In genomic region chr13:32581177-32581786, GRCh38 we compare ENCODE assay signal across 8 cellular contexts. TPM values are rescaled to one million over a fixed set of nuclear protein-coding genes. Genes with fewer than 3 reads are reported as not detected.
DNase-seq lines count a peak whose midpoint lies in the region; ATAC-seq, FAIRE-seq and TF ChIP-seq lines count a peak whose summit lies in the region.

No MANE protein-coding gene starts in this region.

- no peak overlapping the region for H3K9ac ChIP-seq in HepG2 (ENCODE audit: insufficient read depth, low read depth, low read length)

- peak; percentile 36 to 60 (median 41) for TF ChIP-seq CTCF in ascending aorta (IDR thresholded peaks at IDR 0.05)
- peak; percentile 38 for TF ChIP-seq CTCF in HepG2 (CRISPR knock-in tag; IDR thresholded peaks at IDR 0.05)

- no peak for ATAC-seq in CD4-positive, CD25-positive, alpha-beta regulatory T cell (ENCODE audit: low read depth in 2 of 2)
- no peak for ATAC-seq in HepG2
- no peak for ATAC-seq in HG03565 (IDR thresholded peaks at IDR 0.05; ENCODE audit: unreplicated experiment)
- ATAC-seq in HG02970 (IDR thresholded peaks at IDR 0.05; ENCODE audit: low FRiP score, unreplicated experiment) = no peak
- no peak for ATAC-seq in HG03442 (IDR thresholded peaks at IDR 0.05; ENCODE audit: unreplicated experiment)

- in situ Hi-C loops in KBM-7 (cut with MboI; ENCODE audit: low pct_unique_long_range_greater_than_20kb, low sequenced_read_pairs) = no loop called here
- in situ Hi-C loops in HepG2 (cut with HindIII; ENCODE audit: extremely low pct_ligation_motif_present, low pct_unique_long_range_greater_than_20kb) = loop anchor here (10.0 to 25.0 kb wide), 2 partner anchors 334 to 956 kb away; no protein-coding TSS in a partner anchor

- no peak overlapping the region for H3K4me3 ChIP-seq in CD4-positive, CD25-positive, alpha-beta regulatory T cell (ENCODE audit: low read depth, low read length)
- H3K4me3 ChIP-seq in ascending aorta = no peak overlapping the region
- H3K4me3 ChIP-seq in HepG2 (replicated peaks in 1 of 3; ENCODE audit: insufficient read depth in 1 of 3, low read depth in 2 of 3, low read length in 3 of 3) = no peak overlapping the region

- intact Hi-C loops in ascending aorta (cut with DNase I) = loop anchor here (5.0 to 10.0 kb wide), 2 partner anchors 199 to 644 kb away; no protein-coding TSS in a partner anchor
- intact Hi-C loops in HepG2 (cut with micrococcal nuclease; ENCODE audit: unreplicated experiment) = loop anchor here (1.0 to 5.0 kb wide), 3 partner anchors 114 to 669 kb away; no protein-coding TSS in a partner anchor

- H3K36me3 Mint-ChIP-seq in CD4-positive, CD25-positive, alpha-beta regulatory T cell = peaks cover 5% of the 10 kb centered on the region

- no peak overlapping the region for H3K27ac Mint-ChIP-seq in CD4-positive, CD25-positive, alpha-beta regulatory T cell

- WGBS in HepG2 (ENCODE audit: low lambda C conversion rate) = 21% methylated on average over 3 of the region's 3 CpGs

- no peak for TF ChIP-seq RAD21 in HepG2 (CRISPR knock-in tag; IDR thresholded peaks at IDR 0.05)

- H3K27me3 Mint-ChIP-seq in CD4-positive, CD25-positive, alpha-beta regulatory T cell = peaks cover 24% of the 10 kb centered on the region

- H3K9me3 Mint-ChIP-seq in CD4-positive, CD25-positive, alpha-beta regulatory T cell = peaks cover 3 to 16% (median 11%) of the 10 kb centered on the region in 7 donors

- CTCF ChIA-PET in HepG2 (lab: Yijun Ruan, JAX; ENCODE audit: low intra/inter-chr PET ratio, low total read pairs) = interaction anchor here (0.7 to 0.9 kb wide), 2 partner anchors 114 to 669 kb away, joined by 3 read pairs; no protein-coding TSS in a partner anchor

- no peak for TF ChIP-seq POLR2A in HepG2 (IDR thresholded peaks at IDR 0.05; ENCODE audit: insufficient read depth in 1 of 2, low read depth in 2 of 2, low read length in 2 of 2)

- TF ChIP-seq EP300 in HepG2 (IDR thresholded peaks at IDR 0.05; ENCODE audit: low read depth in 2 of 2, low read length in 2 of 2) = no peak
- no peak for TF ChIP-seq EP300 in HepG2 (CRISPR knock-in tag; IDR thresholded peaks at IDR 0.05; ENCODE audit: borderline replicate concordance)

- no peaks in the 10 kb centered on the region for H3K79me2 ChIP-seq in HepG2 (ENCODE audit: insufficient read depth, low read length)

- POLR2A ChIA-PET in HepG2 (lab: Yijun Ruan, JAX) = no interaction called here

- peak in 2 of 3 donors; percentile 35 to 45 for DNase-seq in CD4-positive, CD25-positive, alpha-beta regulatory T cell
- DNase-seq in KBM-7 (peak; percentile 44), ascending aorta (ENCODE audit: low spot score in 2 of 2) (no peak), HepG2 (ENCODE audit: low spot score) (peak; percentile 14), GDM1 (lab: John Stamatoyannopoulos, UW) (no peak)

- FAIRE-seq in HepG2 (lab: Jason Lieb, UNC) = no peak

- no peaks in the 10 kb centered on the region for H3K36me3 ChIP-seq in CD4-positive, CD25-positive, alpha-beta regulatory T cell (ENCODE audit: control insufficient read depth, insufficient read depth, low read length)
- H3K36me3 ChIP-seq in ascending aorta = no peaks in the 10 kb centered on the region
- H3K36me3 ChIP-seq in HepG2 (replicated peaks in 1 of 2; ENCODE audit: control insufficient read depth in 1 of 2, insufficient read depth in 2 of 2, low read length in 2 of 2) = no peaks in the 10 kb centered on the region

- no TSS peak for BruUV-seq in HepG2 (replicated peaks; lab: Mats Ljungman, UMichigan)

- H2AFZ ChIP-seq in HepG2 (ENCODE audit: low read length) = no peak overlapping the region

- H3K27ac ChIP-seq in CD4-positive, CD25-positive, alpha-beta regulatory T cell (ENCODE audit: insufficient read depth, low read length, poor library complexity, severe bottlenecking) = no peak overlapping the region
- H3K27ac ChIP-seq in ascending aorta (no peak overlapping the region), HepG2 (ENCODE audit: extremely low read length, insufficient read depth, low read length) (no peak overlapping the region)

- peaks cover 8% of the 10 kb centered on the region for H3K4me1 ChIP-seq in CD4-positive, CD25-positive, alpha-beta regulatory T cell (ENCODE audit: control insufficient read depth, insufficient read depth, low read length, poor library complexity, severe bottlenecking)
- H3K4me1 ChIP-seq in ascending aorta (peaks cover 0 to 5% of the 10 kb centered on the region in 2 donors), HepG2 (ENCODE audit: insufficient read depth, low read length) (peaks cover 7% of the 10 kb centered on the region; the same call in 1 of the 2 replicates)

- H4K20me1 ChIP-seq in HepG2 (ENCODE audit: insufficient read depth, low read length) = no peaks in the 10 kb centered on the region

- peak overlapping the region in 2 of 4 donors; percentile 10 to 48 for H3K4me3 Mint-ChIP-seq in CD4-positive, CD25-positive, alpha-beta regulatory T cell

- H3K9me3 ChIP-seq in CD4-positive, CD25-positive, alpha-beta regulatory T cell (ENCODE audit: control insufficient read depth in 2 of 2, low read length in 2 of 2) = peaks cover 6 to 15% of the 10 kb centered on the region in 2 experiments
- H3K9me3 ChIP-seq in ascending aorta (no peaks in the 10 kb centered on the region), HepG2 (ENCODE audit: low read length) (peaks cover 23% of the 10 kb centered on the region)

- no peaks in the 10 kb centered on the region for H3K27me3 ChIP-seq in CD4-positive, CD25-positive, alpha-beta regulatory T cell (ENCODE audit: control insufficient read depth, insufficient read depth, low read length)
- H3K27me3 ChIP-seq in ascending aorta = no peaks in the 10 kb centered on the region
- no peaks in the 10 kb centered on the region for H3K27me3 ChIP-seq in HepG2 (ENCODE audit: control insufficient read depth in 1 of 2, insufficient read depth in 2 of 2, low read length in 2 of 2)

- H3K4me2 ChIP-seq in HepG2 (ENCODE audit: low read depth, low read length) = no peak overlapping the region

- peaks cover 4 to 11% (median 8%) of the 10 kb centered on the region in 4 donors for H3K4me1 Mint-ChIP-seq in CD4-positive, CD25-positive, alpha-beta regulatory T cell

TF ChIP-seq in HepG2, 621 proteins besides CTCF, POLR2A, EP300 and RAD21 (continues in another document):
- 0 out of 2 replicates have a peak, but pooled peaks have one; percentile 14 for TF ChIP-seq PPARG (CRISPR knock-in tag; conservative IDR thresholded peaks at IDR 0.05)
- TF ChIP-seq SMC3 (IDR thresholded peaks at IDR 0.05; ENCODE audit: low read length) = peak; percentile 12; the same call in 1 of the 2 replicates

RNA-seq across cellular contexts. Expression of gene PDS5B, which starts 5.0 kb away (rescaled TPM):
- 51.4 TPM for total RNA-seq in CD4-positive, CD25-positive, alpha-beta regulatory T cell
- 10 to 100 TPM; 28.6 to 37.4 (median 32.1) TPM for polyA plus RNA-seq in CD4-positive, CD25-positive, alpha-beta regulatory T cell
- total RNA-seq in ascending aorta (31.0 TPM), HepG2 (2016; rRNA removed; fragmentation: Illumina TruSeq; extraction: Trizol) (24.6 and 53.7 TPM in 2 replicates)
- 7.4 and 7.9 TPM in 2 replicates for total RNA-seq in HepG2 (2016; cell fraction: cytosol; rRNA removed; fragmentation: Illumina TruSeq; extraction: Trizol; ENCODE audit: low read depth)
- total RNA-seq in HepG2 (2016; cell fraction: insoluble cytoplasmic fraction; rRNA removed; fragmentation: Illumina TruSeq; extraction: Trizol) = 22.7 and 47.5 TPM in 2 replicates
- total RNA-seq in HepG2 (2016; cell fraction: membrane; rRNA removed; fragmentation: Illumina TruSeq; extraction: Trizol) = 9.7 and 11.0 TPM in 2 replicates
- total RNA-seq in HepG2 (2016; cell fraction: nucleus; rRNA removed; fragmentation: Illumina TruSeq; extraction: Trizol) = 56.7 and 57.7 TPM in 2 replicates
- 4.7 and 5.8 TPM in 2 replicates for polyA plus RNA-seq in HepG2 (2011; rRNA removed)
- polyA plus RNA-seq in HepG2 (2011; cell fraction: cytosol; rRNA removed) = 2.4 and 3.9 TPM in 2 replicates
- 6.2 and 7.3 TPM in 2 replicates for polyA plus RNA-seq in HepG2 (2011; cell fraction: nucleus; rRNA removed)
- polyA plus RNA-seq in HepG2 (2012) = 10.6 and 16.1 TPM in 2 replicates
- 0.51 and 0.53 TPM in 2 replicates for polyA plus RNA-seq in HepG2 (2016; cell fraction: cytosol; fragmentation: Illumina TruSeq; extraction: Trizol; ENCODE audit: low read depth)
- 34.6 and 36.3 TPM in 2 replicates for polyA plus RNA-seq in HepG2 (2016; cell fraction: insoluble cytoplasmic fraction; fragmentation: Illumina TruSeq; extraction: Trizol; ENCODE audit: low read depth)
- 1.4 and 2.0 TPM in 2 replicates for polyA plus RNA-seq in HepG2 (2016; cell fraction: membrane; fragmentation: Illumina TruSeq; extraction: Trizol; ENCODE audit: low read depth)
- polyA plus RNA-seq in HepG2 (2016; cell fraction: nucleus; fragmentation: Illumina TruSeq; extraction: Trizol; ENCODE audit: insufficient read depth, low read depth) = 29.6 and 30.0 TPM in 2 replicates
- 5.9 and 9.8 TPM in 2 replicates for polyA minus RNA-seq in HepG2 (2011; rRNA and poly(A)+ RNA removed; ENCODE audit: low replicate concordance)
- 17.9 and 19.7 TPM in 2 replicates for polyA minus RNA-seq in HepG2 (2011; cell fraction: cytosol; rRNA and poly(A)+ RNA removed)
- 75.3 and 79.7 TPM in 2 replicates for polyA minus RNA-seq in HepG2 (2011; cell fraction: nucleus; rRNA and poly(A)+ RNA removed)

RNA-seq across cellular contexts. Expression of gene N4BP2L2, which starts 42.7 kb away (rescaled TPM):
- 242 TPM for total RNA-seq in CD4-positive, CD25-positive, alpha-beta regulatory T cell
- 100 to 1,000 TPM; 161 to 214 (median 193) TPM for polyA plus RNA-seq in CD4-positive, CD25-positive, alpha-beta regulatory T cell
- 137 TPM for total RNA-seq in ascending aorta
- 81.2 and 82.6 TPM in 2 replicates for total RNA-seq in HepG2 (2016; rRNA removed; fragmentation: Illumina TruSeq; extraction: Trizol)
- 71.3 and 84.9 TPM in 2 replicates for total RNA-seq in HepG2 (2016; cell fraction: cytosol; rRNA removed; fragmentation: Illumina TruSeq; extraction: Trizol; ENCODE audit: low read depth)
- 78.9 and 83.5 TPM in 2 replicates for total RNA-seq in HepG2 (2016; cell fraction: insoluble cytoplasmic fraction; rRNA removed; fragmentation: Illumina TruSeq; extraction: Trizol)
- total RNA-seq in HepG2 (2016; cell fraction: membrane; rRNA removed; fragmentation: Illumina TruSeq; extraction: Trizol) = 34.9 and 44.4 TPM in 2 replicates
- total RNA-seq in HepG2 (2016; cell fraction: nucleus; rRNA removed; fragmentation: Illumina TruSeq; extraction: Trizol) = 169 and 172 TPM in 2 replicates
- polyA plus RNA-seq in HepG2 (2011; rRNA removed) = 47.9 and 58.9 TPM in 2 replicates
- 10.6 and 15.4 TPM in 2 replicates for polyA plus RNA-seq in HepG2 (2011; cell fraction: cytosol; rRNA removed)
- polyA plus RNA-seq in HepG2 (2011; cell fraction: nucleus; rRNA removed) = 60.7 and 85.4 TPM in 2 replicates
- polyA plus RNA-seq in HepG2 (2012) = 56.7 and 67.5 TPM in 2 replicates
- polyA plus RNA-seq in HepG2 (2016; cell fraction: cytosol; fragmentation: Illumina TruSeq; extraction: Trizol; ENCODE audit: low read depth) = 2.5 and 3.0 TPM in 2 replicates
- polyA plus RNA-seq in HepG2 (2016; cell fraction: insoluble cytoplasmic fraction; fragmentation: Illumina TruSeq; extraction: Trizol; ENCODE audit: low read depth) = 50.8 and 51.5 TPM in 2 replicates
- polyA plus RNA-seq in HepG2 (2016; cell fraction: membrane; fragmentation: Illumina TruSeq; extraction: Trizol; ENCODE audit: low read depth) = 6.7 and 7.0 TPM in 2 replicates
- polyA plus RNA-seq in HepG2 (2016; cell fraction: nucleus; fragmentation: Illumina TruSeq; extraction: Trizol; ENCODE audit: insufficient read depth, low read depth) = 123 and 141 TPM in 2 replicates
- 12.8 and 15.7 TPM in 2 replicates for polyA minus RNA-seq in HepG2 (2011; rRNA and poly(A)+ RNA removed; ENCODE audit: low replicate concordance)
- 15.0 and 16.3 TPM in 2 replicates for polyA minus RNA-seq in HepG2 (2011; cell fraction: cytosol; rRNA and poly(A)+ RNA removed)
- polyA minus RNA-seq in HepG2 (2011; cell fraction: nucleus; rRNA and poly(A)+ RNA removed) = 190 and 196 TPM in 2 replicates

Comparison
In these comparisons a context has a peak if more than half of its experiments do, and no peak if none do; other contexts are left out.
1. DNase-seq: peak in CD4-positive, CD25-positive, alpha-beta regulatory T cell (2 of 3), KBM-7 (single experiment) and HepG2 (single experiment); none in ascending aorta (0 of 2) and GDM1 (single experiment).